Comparison of ENCODE assay signal across 8 cellular contexts in the genomic region with DNA sequence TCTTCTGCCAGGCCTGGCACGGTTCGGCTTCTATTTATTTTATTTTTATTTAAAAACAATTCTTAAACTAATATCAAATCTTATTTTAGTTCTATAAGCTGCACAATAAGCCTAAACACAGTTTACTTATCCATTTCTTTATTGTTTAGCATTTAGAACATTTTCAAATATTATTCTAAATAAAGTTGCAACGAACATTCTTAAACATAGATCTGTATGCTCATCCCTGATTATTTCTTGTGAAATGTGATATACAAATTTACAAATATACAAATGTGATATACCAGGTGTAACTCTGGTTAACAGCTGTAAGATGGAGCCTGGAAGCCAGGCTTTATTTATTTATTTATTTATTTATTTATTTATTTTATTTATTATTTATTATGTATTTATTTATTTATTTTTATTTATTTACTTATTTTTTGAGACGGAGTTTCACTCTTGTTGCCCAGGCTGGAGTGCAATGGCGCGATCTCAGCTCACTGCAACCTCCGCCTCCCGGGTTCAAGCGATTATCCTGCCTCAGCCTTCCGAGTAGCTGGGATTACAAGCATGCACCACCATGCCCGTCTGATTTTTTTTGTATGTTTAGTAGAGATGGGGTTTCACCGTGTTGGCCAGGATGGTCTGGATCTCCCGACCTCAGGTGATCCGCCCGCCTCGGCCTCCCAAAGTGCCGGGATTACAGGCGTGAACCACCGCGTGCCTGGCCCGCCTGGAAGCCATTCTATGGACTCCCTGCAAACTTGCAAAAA. TPM values are rescaled to one million over a fixed set of nuclear protein-coding genes. Genes with fewer than 3 reads are reported as not detected.
DNase-seq lines count a peak whose midpoint lies in the region; ATAC-seq, FAIRE-seq and TF ChIP-seq lines count a peak whose summit lies in the region.
"Not testable (repeated sequence)": the region's sequence is repeated elsewhere in the genome, so short reads cannot be mapped to it uniquely, and the experiment has no call there.

No MANE protein-coding gene starts in this region.

- BruUV-seq in PC-9 (replicated peaks; lab: Mats Ljungman, UMichigan): not testable (repeated sequence)

- not testable (repeated sequence) for TF ChIP-seq CTCF in GM23338 (conservative IDR thresholded peaks at IDR 0.05; ENCODE audit: low read depth in 2 of 2); PC-9 (conservative IDR thresholded peaks at IDR 0.05); colonic mucosa (IDR thresholded peaks at IDR 0.05); right atrium auricular region (IDR thresholded peaks at IDR 0.05)

- intact Hi-C loops in PC-9 (cut with micrococcal nuclease; ENCODE audit: unreplicated experiment): loop anchor here (1.0 kb wide), 1 partner anchor 69 kb away; no protein-coding TSS in a partner anchor
- intact Hi-C loops in activated T-helper 2 cell treated with anti-CD3 and anti-CD28 coated beads, Interferon-gamma antibody, Interleukin-2, Interleukin-4, amounts not matched to agents 10 μg/mL and 5 μg/mL and 100 μg/mL, durations not matched to agents 14 hours and 24 hours and 36 hours (cut with micrococcal nuclease): loop anchor here (1.0 to 10.0 kb wide), 7 partner anchors 19 to 1754 kb away; a partner anchor contains a TSS
- intact Hi-C loops in colonic mucosa (cut with DNase I): not testable (repeated sequence)

- ATAC-seq in GM23338: not testable (repeated sequence)

- not testable (repeated sequence) for H3K27me3 ChIP-seq in GM23338 (ENCODE audit: insufficient read depth); PC-9 (ENCODE audit: insufficient read depth, low read depth); colonic mucosa; right atrium auricular region; muscle layer of duodenum (ENCODE audit: low read depth, low read length); small intestine (ENCODE audit: control insufficient read depth in 2 of 2, insufficient read depth in 2 of 2, low read length in 2 of 2)

- DNase-seq in GM23338 (ENCODE audit: low spot score); PC-9; activated T-helper 2 cell treated with anti-CD3 and anti-CD28 coated beads, Interferon-gamma antibody, Interleukin-2, Interleukin-4, amounts not matched to agents 10 μg/mL and 5 μg/mL and 100 μg/mL, durations not matched to agents 14 hours and 24 hours and 36 hours (ENCODE audit: low spot score); colonic mucosa; right atrium auricular region (ENCODE audit: low spot score); small intestine: not testable (repeated sequence)

- H4K20me1 ChIP-seq in GM23338 (replicated peaks; ENCODE audit: insufficient read depth); PC-9 (ENCODE audit: insufficient read depth): not testable (repeated sequence)

- H3F3A ChIP-seq in GM23338 (replicated peaks; ENCODE audit: low read depth); PC-9 (ENCODE audit: insufficient read depth, low read depth): not testable (repeated sequence)

- H3K27ac ChIP-seq in GM23338 (ENCODE audit: low read depth): not testable (repeated sequence)
- H3K27ac ChIP-seq in PC-9: peak overlapping the region; percentile 72
- peak overlapping the region; percentile 81 for H3K27ac ChIP-seq in colonic mucosa
- peak overlapping the region; percentile 87 to 90 for H3K27ac ChIP-seq in right atrium auricular region
- H3K27ac ChIP-seq in muscle layer of duodenum (ENCODE audit: low read length): peak overlapping the region; percentile 90
- peak overlapping the region; percentile 72 to 97 for H3K27ac ChIP-seq in small intestine (ENCODE audit: low read depth in 1 of 2, low read length in 1 of 2)

- peak; percentile 19 for FAIRE-seq in A204.1 (lab: Jason Lieb, UNC)
- FAIRE-seq in small intestine (lab: Jason Lieb, UNC): peak; percentile 62

- CTCF ChIA-PET in PC-9 (lab: Charles Lee): not testable (repeated sequence)

- H3K9me2 ChIP-seq in GM23338 (ENCODE audit: insufficient read depth); PC-9 (ENCODE audit: insufficient read depth): not testable (repeated sequence)

- H3K4me3 ChIP-seq in GM23338 (peak overlapping the region; percentile 62), PC-9 (peak overlapping the region; percentile 96), colonic mucosa (peak overlapping the region; percentile 82), right atrium auricular region (peak overlapping the region; percentile 62 to 76), muscle layer of duodenum (ENCODE audit: low read depth in 1 of 2, low read length in 2 of 2) (peak overlapping the region; percentile 89 to 91), small intestine (ENCODE audit: low read depth in 1 of 2, low read length in 2 of 2) (peak overlapping the region in 1 of 2 donors; percentile 93)

- peak overlapping the region; percentile 99 for H3K27ac Mint-ChIP-seq in GM23338
- H3K27ac Mint-ChIP-seq in activated T-helper 2 cell treated with anti-CD3 and anti-CD28 coated beads, Interferon-gamma antibody, Interleukin-2, Interleukin-4, amounts not matched to agents 10 μg/mL and 5 μg/mL and 100 μg/mL, durations not matched to agents 14 hours and 24 hours and 36 hours: peak overlapping the region; percentile 89

- H3K9me3 Mint-ChIP-seq in GM23338; activated T-helper 2 cell treated with anti-CD3 and anti-CD28 coated beads, Interferon-gamma antibody, Interleukin-2, Interleukin-4, amounts not matched to agents 10 μg/mL and 5 μg/mL and 100 μg/mL, durations not matched to agents 14 hours and 24 hours and 36 hours: not testable (repeated sequence)

- peak overlapping the region; percentile 54 to 85 for H3K9ac ChIP-seq in colonic mucosa (ENCODE audit: low read depth in 2 of 2, low read length in 2 of 2)

- POLR2A ChIA-PET in PC-9 (lab: Charles Lee; ENCODE audit: unreplicated experiment): not testable (repeated sequence)

- peaks cover 25% of the 10 kb centered on the region for H3K36me3 Mint-ChIP-seq in GM23338 (ENCODE audit: low read depth)
- H3K36me3 Mint-ChIP-seq in activated T-helper 2 cell treated with anti-CD3 and anti-CD28 coated beads, Interferon-gamma antibody, Interleukin-2, Interleukin-4, amounts not matched to agents 10 μg/mL and 5 μg/mL and 100 μg/mL, durations not matched to agents 14 hours and 24 hours and 36 hours (ENCODE audit: low read depth): peaks cover 39% of the 10 kb centered on the region

- H3K27me3 Mint-ChIP-seq in GM23338 (ENCODE audit: insufficient read depth, low read depth, poor library complexity): peaks cover 12% of the 10 kb centered on the region
- not testable (repeated sequence) for H3K27me3 Mint-ChIP-seq in activated T-helper 2 cell treated with anti-CD3 and anti-CD28 coated beads, Interferon-gamma antibody, Interleukin-2, Interleukin-4, amounts not matched to agents 10 μg/mL and 5 μg/mL and 100 μg/mL, durations not matched to agents 14 hours and 24 hours and 36 hours (ENCODE audit: low read depth)

- not testable (repeated sequence) for H3K4me1 Mint-ChIP-seq in GM23338
- H3K4me1 Mint-ChIP-seq in activated T-helper 2 cell treated with anti-CD3 and anti-CD28 coated beads, Interferon-gamma antibody, Interleukin-2, Interleukin-4, amounts not matched to agents 10 μg/mL and 5 μg/mL and 100 μg/mL, durations not matched to agents 14 hours and 24 hours and 36 hours (ENCODE audit: low read depth): peaks cover 18% of the 10 kb centered on the region

- H3K4me3 Mint-ChIP-seq in GM23338: peak overlapping the region; percentile 99
- peak overlapping the region; percentile 93 for H3K4me3 Mint-ChIP-seq in activated T-helper 2 cell treated with anti-CD3 and anti-CD28 coated beads, Interferon-gamma antibody, Interleukin-2, Interleukin-4, amounts not matched to agents 10 μg/mL and 5 μg/mL and 100 μg/mL, durations not matched to agents 14 hours and 24 hours and 36 hours (ENCODE audit: low read depth)

- H3K36me3 ChIP-seq in GM23338 (ENCODE audit: insufficient read depth); PC-9 (ENCODE audit: low read depth); colonic mucosa; small intestine (ENCODE audit: control insufficient read depth in 2 of 2, insufficient read depth in 2 of 2, low read length in 2 of 2): not testable (repeated sequence)
- H3K36me3 ChIP-seq in right atrium auricular region (peaks cover 19% of the 10 kb centered on the region), muscle layer of duodenum (ENCODE audit: control insufficient read depth in 1 of 2, insufficient read depth in 2 of 2, low read length in 2 of 2) (peaks cover 11 to 19% of the 10 kb centered on the region in 2 donors)

- H3K79me2 ChIP-seq in GM23338 (replicated peaks; ENCODE audit: insufficient read depth): not testable (repeated sequence)
- peaks cover 17% of the 10 kb centered on the region for H3K79me2 ChIP-seq in PC-9 (ENCODE audit: low read depth)

- H3K4me2 ChIP-seq in GM23338: peak overlapping the region; percentile 66
- H3K4me2 ChIP-seq in PC-9: peak overlapping the region; percentile 82

- not testable (repeated sequence) for H3K4me1 ChIP-seq in GM23338 (ENCODE audit: insufficient read depth); colonic mucosa; small intestine (ENCODE audit: control insufficient read depth in 2 of 2, insufficient read depth in 1 of 2, low read depth in 1 of 2, low read length in 1 of 2)
- H3K4me1 ChIP-seq in PC-9 (replicated peaks; ENCODE audit: insufficient read depth) (0 out of 2 replicates have a peak, but pooled peaks cover 12% of the 10 kb centered on the region), right atrium auricular region (peaks cover 0 to 13% of the 10 kb centered on the region in 2 donors), muscle layer of duodenum (ENCODE audit: control insufficient read depth in 1 of 2, insufficient read depth in 2 of 2, low read length in 2 of 2) (peaks cover 0 to 12% of the 10 kb centered on the region in 2 donors)

- not testable (repeated sequence) for H3K9me3 ChIP-seq in PC-9 (ENCODE audit: insufficient read depth, low read depth); colonic mucosa; right atrium auricular region; muscle layer of duodenum (ENCODE audit: control insufficient read depth in 1 of 2, low read length in 2 of 2); small intestine (ENCODE audit: control insufficient read depth, low read depth)

- 76 to 77% (median 76%) methylated on average over 21 of the region's 21 CpGs for WGBS in small intestine, 3 donors

- H2AFZ ChIP-seq in GM23338 (peak overlapping the region; percentile 78), PC-9 (peak overlapping the region; percentile 98)

RNA-seq across cellular contexts. Expression of a gene that starts 1.0 kb away (rescaled TPM):
- 65.1 and 74.3 TPM in 2 replicates for total RNA-seq in GM23338 (2014; rRNA removed; shearing (Covaris generic))
- polyA plus RNA-seq in GM23338 (2016; fragmentation: Nextera tagmentation; extraction: Ambion mirVana) (58.6 and 59.0 TPM in 2 replicates), small intestine (10 to 100 TPM; 65.7 to 93.9 (median 72.1) TPM)
- total RNA-seq in PC-9 (2021) (48.2 and 54.7 TPM in 2 replicates), colonic mucosa (100 to 1,000 TPM in 1 of 2 donors, 10 to 100 TPM in 1; 46.1 to 102 TPM), right atrium auricular region (10 to 100 TPM; 17.1 to 38.3 TPM)
- 94.9 and 101 TPM in 2 replicates for total RNA-seq in activated T-helper 2 cell treated with anti-CD3 and anti-CD28 coated beads, Interferon-gamma antibody, Interleukin-2, Interleukin-4, amounts not matched to agents 10 μg/mL and 5 μg/mL and 100 μg/mL, durations not matched to agents 14 hours and 24 hours and 36 hours

RNA-seq across cellular contexts. Expression of a gene that starts 7.2 kb away (rescaled TPM):
- total RNA-seq in GM23338 (2014; rRNA removed; shearing (Covaris generic)): 43.5 and 44.5 TPM in 2 replicates
- polyA plus RNA-seq in GM23338 (2016; fragmentation: Nextera tagmentation; extraction: Ambion mirVana) (17.0 TPM in 2 replicates), small intestine (10 to 100 TPM; 26.2 to 35.7 (median 31.3) TPM)
- total RNA-seq in PC-9 (2021) (43.2 and 43.5 TPM in 2 replicates), colonic mucosa (10 to 100 TPM; 54.2 to 92.3 TPM), right atrium auricular region (10 to 100 TPM; 47.9 to 77.1 TPM)
- total RNA-seq in activated T-helper 2 cell treated with anti-CD3 and anti-CD28 coated beads, Interferon-gamma antibody, Interleukin-2, Interleukin-4, amounts not matched to agents 10 μg/mL and 5 μg/mL and 100 μg/mL, durations not matched to agents 14 hours and 24 hours and 36 hours: 78.4 and 79.7 TPM in 2 replicates

RNA-seq across cellular contexts. Expression of a gene that starts 22.2 kb away (rescaled TPM):
- total RNA-seq in GM23338 (2014; rRNA removed; shearing (Covaris generic)): not detected in 2 replicates
- polyA plus RNA-seq in GM23338 (2016; fragmentation: Nextera tagmentation; extraction: Ambion mirVana): 0.23 and 0.71 TPM in 2 replicates
- total RNA-seq in PC-9 (2021): 1.9 and 2.1 TPM in 2 replicates
- 0.25 and 0.51 TPM in 2 replicates for total RNA-seq in activated T-helper 2 cell treated with anti-CD3 and anti-CD28 coated beads, Interferon-gamma antibody, Interleukin-2, Interleukin-4, amounts not matched to agents 10 μg/mL and 5 μg/mL and 100 μg/mL, durations not matched to agents 14 hours and 24 hours and 36 hours
- under 1 TPM; 0.16 to 0.44 TPM for total RNA-seq in colonic mucosa
- total RNA-seq in right atrium auricular region: under 1 TPM in 1 of 2 donors, not detected in 1; 0.30 TPM
- under 1 TPM in 2 of 3 donors, not detected in 1; 0.28 to 0.67 TPM for polyA plus RNA-seq in small intestine
